In genomic region chr17:1060991-1061390, GRCh38 we compare ENCODE assay signal across 8 cellular contexts.
DNase-seq lines count a peak whose midpoint lies in the region; ATAC-seq and TF ChIP-seq lines count a peak whose summit lies in the region.

No MANE protein-coding gene starts in this region.

- WGBS in right lobe of liver (ENCODE audit: insufficient coverage, low coverage, low lambda C conversion rate, missing lambda C conversion rate): 21% methylated on average over 3 of the region's 11 CpGs

- no peak for TF ChIP-seq POLR2A in right lobe of liver (IDR thresholded peaks at IDR 0.05)

- no peak overlapping the region for H3K4me3 ChIP-seq in right lobe of liver
- H3K4me3 ChIP-seq in coronary artery: no peak overlapping the region

- no peaks in the 10 kb centered on the region for H3K4me1 ChIP-seq in right lobe of liver

- peak; percentile 93 for DNase-seq in AG09319 (ENCODE audit: extremely low read depth, low read depth)
- DNase-seq in LHCN-M2 (ENCODE audit: low read depth): peak; percentile 100
- peak; percentile 88 for DNase-seq in amniotic stem cell (lab: John Stamatoyannopoulos, UW)
- peak in 1 of 3 donors; percentile 52 for DNase-seq in right lobe of liver
- no peak for DNase-seq in coronary artery (ENCODE audit: low spot score)
- no peak for DNase-seq in NCI-H2107 (lab: John Stamatoyannopoulos, UW)
- DNase-seq in NCI-H1436 treated with DMSO at 0.1 percent for 48 hours (lab: John Stamatoyannopoulos, UW): no peak

- intact Hi-C loops in right lobe of liver (cut with DNase I): no loop called here

- no peak overlapping the region for H3K27ac ChIP-seq in right lobe of liver
- peak overlapping the region in 1 of 2 donors; percentile 70 for H3K27ac ChIP-seq in coronary artery

- peaks cover 0 to 7% (median 0%) of the 10 kb centered on the region in 4 donors for H3K36me3 ChIP-seq in right lobe of liver

- no peaks in the 10 kb centered on the region for H3K27me3 ChIP-seq in right lobe of liver

- H3K9me3 ChIP-seq in right lobe of liver: no peaks in the 10 kb centered on the region

- ATAC-seq in right lobe of liver: peak in 3 of 4 donors; percentile 27 to 64 (median 49)
- no peak for ATAC-seq in HG02852 (IDR thresholded peaks at IDR 0.05; ENCODE audit: unreplicated experiment)

- no peak for TF ChIP-seq CTCF in AG09319 (IDR thresholded peaks at IDR 0.05; ENCODE audit: low read depth, low read length)
- no peak for TF ChIP-seq CTCF in right lobe of liver (IDR thresholded peaks at IDR 0.05)
- TF ChIP-seq CTCF in coronary artery (IDR thresholded peaks at IDR 0.05): no peak

Comparison
In these comparisons a context has a peak if more than half of its experiments do, and no peak if none do; other contexts are left out.
1. DNase-seq: peak in AG09319 (single experiment), LHCN-M2 (single experiment) and amniotic stem cell (single experiment); none in coronary artery (single experiment), NCI-H2107 (single experiment) and NCI-H1436 treated with DMSO at 0.1 percent for 48 hours (single experiment).